In the genomic region with DNA sequence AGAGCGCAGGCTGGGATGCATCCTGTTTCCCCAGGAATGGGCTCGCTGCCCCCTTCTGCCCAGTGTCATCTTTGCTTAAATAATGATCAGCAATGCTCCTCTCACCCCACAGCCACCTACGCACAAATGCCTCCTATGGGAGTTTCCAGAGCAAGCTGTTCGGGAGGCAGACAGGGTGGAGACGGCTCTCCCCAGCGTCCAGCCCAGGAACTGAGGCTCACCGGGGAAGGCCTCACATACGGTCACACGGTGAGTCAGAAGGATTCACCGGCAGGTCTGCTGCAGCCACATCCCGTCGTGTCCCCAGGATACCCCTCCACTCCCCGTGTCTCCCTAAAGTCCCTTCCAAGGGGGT, we compare ENCODE assay signal across 9 cellular contexts. TPM values are rescaled to one million over a fixed set of nuclear protein-coding genes. Genes with fewer than 3 reads are reported as not detected.
DNase-seq lines count a peak whose midpoint lies in the region; ATAC-seq lines count a peak whose summit lies in the region.
"Had no signal": no experiment of that assay in that cellular context is flagged by ENCODE, and none has a peak within 500 bp of the region (broad histone marks: within the 10 kb centered on the region; RNA-seq: fewer than 3 reads in every experiment).

No MANE protein-coding gene starts in this region.

- H2AFZ ChIP-seq in neuronal stem cell (ENCODE audit: low read length): peak overlapping the region; percentile 50

- H3K4me3 ChIP-seq in neuronal stem cell (ENCODE audit: low read length in 2 of 2): no peak overlapping the region

- H3K9me3 ChIP-seq in neuronal stem cell (replicated peaks in 1 of 2; ENCODE audit: control insufficient read depth in 2 of 2, insufficient read depth in 1 of 2, low read depth in 1 of 2, low read length in 2 of 2): peaks cover 5 to 8% of the 10 kb centered on the region in 2 donors

- no peak overlapping the region for H3K27ac ChIP-seq in neuronal stem cell (replicated peaks; ENCODE audit: low read length)

- no peak for ATAC-seq in HG03139 (IDR thresholded peaks at IDR 0.05; ENCODE audit: unreplicated experiment)
- no peak for ATAC-seq in HG02973 (IDR thresholded peaks at IDR 0.05; ENCODE audit: unreplicated experiment)

- no peak overlapping the region for H3K4me2 ChIP-seq in neuronal stem cell (ENCODE audit: insufficient read depth, low read length, poor library complexity, severe bottlenecking)

- no CpG with 5 or more reads among the region's 13 CpGs for WGBS in neuronal stem cell (ENCODE audit: extremely low coverage in 2 of 2, insufficient read length in 2 of 2, insufficient replicate concordance in 1 of 2), 2 donors

- no peak overlapping the region for H2BK120ac ChIP-seq in neuronal stem cell (ENCODE audit: low read depth, low read length)

- DNase-seq in NCI-H1092 treated with DMSO at 0.1 percent for 48 hours (lab: John Stamatoyannopoulos, UW) (peak; percentile 36), NCI-H1092 (lab: John Stamatoyannopoulos, UW) (no peak), NCI-H2171 treated with DMSO at 0.1 percent for 48 hours (lab: John Stamatoyannopoulos, UW) (peak; percentile 35), cerebellar cortex (ENCODE audit: low spot score) (peak; percentile 15), neuronal stem cell (ENCODE audit: low spot score) (no peak), NCI-H146 (lab: John Stamatoyannopoulos, UW) (no peak)
- DNase-seq: occipital lobe had no signal

- no peak overlapping the region for H2BK5ac ChIP-seq in neuronal stem cell (ENCODE audit: low read length)

- no peak overlapping the region for H3K4ac ChIP-seq in neuronal stem cell (ENCODE audit: low read length)

- H3K79me1 ChIP-seq in neuronal stem cell (ENCODE audit: low read depth, low read length): no peaks in the 10 kb centered on the region

- H4K8ac ChIP-seq in neuronal stem cell (ENCODE audit: low read depth, low read length): no peak overlapping the region

- H3K27me3 ChIP-seq in neuronal stem cell (ENCODE audit: control insufficient read depth in 3 of 3, insufficient read depth in 3 of 3, low read depth in 1 of 3, low read length in 3 of 3): peaks cover 0 to 6% (median 0%) of the 10 kb centered on the region in 3 experiments

- H3K18ac ChIP-seq in neuronal stem cell (ENCODE audit: low read length): peak overlapping the region; percentile 93

- no peaks in the 10 kb centered on the region for H3K36me3 ChIP-seq in neuronal stem cell (replicated peaks in 1 of 2; ENCODE audit: control insufficient read depth in 2 of 2, insufficient read depth in 2 of 2, low read length in 2 of 2)

- peaks cover 7 to 16% of the 10 kb centered on the region in 2 donors for H3K4me1 ChIP-seq in neuronal stem cell (ENCODE audit: control insufficient read depth in 2 of 2, insufficient read depth in 1 of 2, low read depth in 1 of 2, low read length in 2 of 2)

- H3K14ac ChIP-seq in neuronal stem cell (ENCODE audit: low read length): no peak overlapping the region

- H3K9ac ChIP-seq in neuronal stem cell (ENCODE audit: low read depth, low read length, poor library complexity): peak overlapping the region; percentile 32

- no peak overlapping the region for H4K91ac ChIP-seq in neuronal stem cell (ENCODE audit: low read depth, low read length, poor library complexity)

- peak overlapping the region; percentile 61 for H2BK12ac ChIP-seq in neuronal stem cell (ENCODE audit: low read length)

- peak overlapping the region; percentile 51 for H2BK15ac ChIP-seq in neuronal stem cell (ENCODE audit: low read length)

- peak overlapping the region; percentile 62 for H3K23ac ChIP-seq in neuronal stem cell (ENCODE audit: low read depth, low read length, poor library complexity)

- no peak overlapping the region for H2AK5ac ChIP-seq in neuronal stem cell (ENCODE audit: low read depth, low read length)

RNA-seq across cellular contexts. Expression of gene RUNX3, which starts 40.3 kb away (rescaled TPM):
- polyA plus RNA-seq in neuronal stem cell (2013, experiment 1 of 2): 0.15 TPM
- polyA plus RNA-seq in neuronal stem cell (2013, experiment 2 of 2): 0.25 TPM

Comparison
In these comparisons a context has a peak if more than half of its experiments do, and no peak if none do; other contexts are left out.
1. DNase-seq: peak in NCI-H1092 treated with DMSO at 0.1 percent for 48 hours (single experiment), NCI-H2171 treated with DMSO at 0.1 percent for 48 hours (single experiment) and cerebellar cortex (single experiment); none in NCI-H1092 (single experiment), neuronal stem cell (single experiment) and NCI-H146 (single experiment).